Comparison of ENCODE assay signal across 18 cellular contexts in the genomic region with DNA sequence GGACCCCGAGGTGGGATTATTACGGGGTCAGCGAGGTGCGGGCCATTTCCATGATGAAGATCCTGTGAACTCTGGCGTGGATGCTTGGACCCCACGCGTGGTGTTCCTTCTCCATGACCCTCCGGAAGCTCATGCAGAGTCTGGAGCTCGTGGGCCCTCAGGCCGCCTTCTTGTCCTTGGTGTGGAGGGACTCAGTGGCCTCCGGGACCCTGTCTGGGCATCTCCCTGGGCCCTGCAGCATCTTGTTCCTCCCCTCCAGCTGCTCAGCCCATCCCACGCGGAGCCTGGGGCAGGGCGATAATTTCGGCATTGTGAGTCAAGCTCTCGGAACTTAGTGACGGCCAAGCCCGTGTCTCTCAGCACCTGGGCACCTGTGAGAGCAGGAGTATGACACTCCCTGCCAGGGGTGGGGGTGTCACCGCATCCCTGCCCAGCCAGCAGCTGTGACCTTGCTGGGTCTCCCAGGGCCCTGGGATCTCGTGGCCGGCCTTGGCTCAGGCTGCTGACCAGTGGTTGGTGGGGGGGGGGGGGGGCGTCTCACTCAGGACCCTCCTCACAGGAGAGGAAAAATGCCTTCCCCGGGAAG. TPM values are rescaled to one million over a fixed set of nuclear protein-coding genes. Genes with fewer than 3 reads are reported as not detected.
DNase-seq lines count a peak whose midpoint lies in the region; ATAC-seq, FAIRE-seq and TF ChIP-seq lines count a peak whose summit lies in the region.
"Had no signal": no experiment of that assay in that cellular context is flagged by ENCODE, and none has a peak within 500 bp of the region (broad histone marks: within the 10 kb centered on the region; RNA-seq: fewer than 3 reads in every experiment).

No MANE protein-coding gene starts in this region.

- peaks cover 5 to 12% of the 10 kb centered on the region in 2 donors for H3K4me1 ChIP-seq in uterus
- H3K4me1 ChIP-seq: parathyroid adenoma had no signal

- H3K9me3 Mint-ChIP-seq in activated naive CD8-positive, alpha-beta T cell treated with anti-CD3 and anti-CD28 coated beads, Interleukin-2, amount 10 ng/mL, durations not matched to agents 7 days and 5 days: peaks cover 3% of the 10 kb centered on the region
- H3K9me3 Mint-ChIP-seq in activated naive CD8-positive, alpha-beta T cell treated with anti-CD3 and anti-CD28 coated beads for 36 hours: peaks cover 4% of the 10 kb centered on the region
- H3K9me3 Mint-ChIP-seq in nephron: peaks cover 2% of the 10 kb centered on the region
- H3K9me3 Mint-ChIP-seq in mesothelial cell of epicardium: peaks cover 2% of the 10 kb centered on the region
- H3K9me3 Mint-ChIP-seq: central memory CD8-positive, alpha-beta T cell had no signal

- peak; percentile 23 for DNase-seq in activated naive CD8-positive, alpha-beta T cell treated with anti-CD3 and anti-CD28 coated beads, Interleukin-2, amount 10 ng/mL, durations not matched to agents 7 days and 5 days
- no peak for DNase-seq in activated naive CD8-positive, alpha-beta T cell treated with anti-CD3 and anti-CD28 coated beads for 36 hours
- DNase-seq in bronchial epithelial cell (ENCODE audit: low read depth) (peak; percentile 77), uterus (peak; percentile 21 to 35), mesothelial cell of epicardium (ENCODE audit: low spot score in 2 of 2, unreplicated experiment in 2 of 2) (no peak), amygdala (lab: John Stamatoyannopoulos, UW) (no peak)
- DNase-seq: Calu3, Karpas-422, NCI-H1436, NCI-H446 had no signal

- no peak overlapping the region for H3K27ac Mint-ChIP-seq in activated naive CD8-positive, alpha-beta T cell treated with anti-CD3 and anti-CD28 coated beads, Interleukin-2, amount 10 ng/mL, durations not matched to agents 7 days and 5 days
- no peak overlapping the region for H3K27ac Mint-ChIP-seq in activated naive CD8-positive, alpha-beta T cell treated with anti-CD3 and anti-CD28 coated beads for 36 hours
- H3K27ac Mint-ChIP-seq in nephron (peak overlapping the region in 2 of 3 experiments; percentile 19 to 39), mesothelial cell of epicardium (no peak overlapping the region)

- peaks cover 10% of the 10 kb centered on the region for H3K36me3 Mint-ChIP-seq in activated naive CD8-positive, alpha-beta T cell treated with anti-CD3 and anti-CD28 coated beads, Interleukin-2, amount 10 ng/mL, durations not matched to agents 7 days and 5 days
- H3K36me3 Mint-ChIP-seq in activated naive CD8-positive, alpha-beta T cell treated with anti-CD3 and anti-CD28 coated beads for 36 hours: peaks cover 25% of the 10 kb centered on the region
- H3K36me3 Mint-ChIP-seq in nephron (ENCODE audit: low read depth) (peaks cover 2% of the 10 kb centered on the region), mesothelial cell of epicardium (no peaks in the 10 kb centered on the region)

- TF ChIP-seq POLR2A in uterus (IDR thresholded peaks at IDR 0.05): no peak

- no peaks in the 10 kb centered on the region for H3K36me3 ChIP-seq in bronchial epithelial cell (ENCODE audit: control insufficient read depth, insufficient read depth, low read length)
- H3K36me3 ChIP-seq in uterus: no peaks in the 10 kb centered on the region

- FAIRE-seq in bronchial epithelial cell (lab: Jason Lieb, UNC): no peak
- FAIRE-seq: endometrium had no signal

- peak overlapping the region; percentile 82 to 85 for H3K27ac ChIP-seq in uterus
- H3K27ac ChIP-seq: parathyroid adenoma, SK-N-MC had no signal

- H3K27me3 Mint-ChIP-seq in activated naive CD8-positive, alpha-beta T cell treated with anti-CD3 and anti-CD28 coated beads, Interleukin-2, amount 10 ng/mL, durations not matched to agents 7 days and 5 days: no peaks in the 10 kb centered on the region
- H3K27me3 Mint-ChIP-seq in activated naive CD8-positive, alpha-beta T cell treated with anti-CD3 and anti-CD28 coated beads for 36 hours: peaks cover 4% of the 10 kb centered on the region
- H3K27me3 Mint-ChIP-seq in nephron (ENCODE audit: low read depth) (peaks cover 8% of the 10 kb centered on the region), mesothelial cell of epicardium (ENCODE audit: low read depth) (no peaks in the 10 kb centered on the region)
- H3K27me3 Mint-ChIP-seq: activated naive CD8-positive, alpha-beta T cell; central memory CD8-positive, alpha-beta T cell had no signal

- H3K27me3 ChIP-seq in bronchial epithelial cell (ENCODE audit: control insufficient read depth, insufficient read depth, low read length) (no peaks in the 10 kb centered on the region), uterus (no peaks in the 10 kb centered on the region)

- no peaks in the 10 kb centered on the region for H3K9me3 ChIP-seq in uterus
- H3K9me3 ChIP-seq: mucosa of descending colon had no signal

- intact Hi-C loops in uterus (cut with DNase I; ENCODE audit: low total_unique reads): no loop called here

- no peaks in the 10 kb centered on the region for H3K4me1 Mint-ChIP-seq in activated naive CD8-positive, alpha-beta T cell treated with anti-CD3 and anti-CD28 coated beads, Interleukin-2, amount 10 ng/mL, durations not matched to agents 7 days and 5 days
- H3K4me1 Mint-ChIP-seq in activated naive CD8-positive, alpha-beta T cell treated with anti-CD3 and anti-CD28 coated beads for 36 hours: peaks cover 3% of the 10 kb centered on the region
- H3K4me1 Mint-ChIP-seq in nephron (peaks cover 51% of the 10 kb centered on the region), mesothelial cell of epicardium (peaks cover 19% of the 10 kb centered on the region)

- TF ChIP-seq CTCF in bronchial epithelial cell (IDR thresholded peaks at IDR 0.05; ENCODE audit: insufficient read depth, low read length, severe bottlenecking) (no peak), nephron (IDR thresholded peaks at IDR 0.05; ENCODE audit: unreplicated experiment in 3 of 3) (no peak), uterus (IDR thresholded peaks at IDR 0.05) (no peak), mesothelial cell of epicardium (IDR thresholded peaks at IDR 0.05; ENCODE audit: unreplicated experiment) (no peak)

- H3K4me3 Mint-ChIP-seq in activated naive CD8-positive, alpha-beta T cell treated with anti-CD3 and anti-CD28 coated beads, Interleukin-2, amount 10 ng/mL, durations not matched to agents 7 days and 5 days: no peak overlapping the region
- no peak overlapping the region for H3K4me3 Mint-ChIP-seq in activated naive CD8-positive, alpha-beta T cell treated with anti-CD3 and anti-CD28 coated beads for 36 hours
- no peak overlapping the region for H3K4me3 Mint-ChIP-seq in nephron
- no peak overlapping the region for H3K4me3 Mint-ChIP-seq in mesothelial cell of epicardium
- H3K4me3 Mint-ChIP-seq: activated naive CD8-positive, alpha-beta T cell; central memory CD8-positive, alpha-beta T cell had no signal

- ATAC-seq in activated naive CD8-positive, alpha-beta T cell treated with anti-CD3 and anti-CD28 coated beads, Interleukin-2, amount 10 ng/mL, durations not matched to agents 7 days and 5 days (ENCODE audit: low read depth): no peak
- ATAC-seq in GM19397 (IDR thresholded peaks at IDR 0.05; ENCODE audit: unreplicated experiment): no peak
- ATAC-seq: mucosa of descending colon had no signal

- POLR2A ChIA-PET in activated naive CD8-positive, alpha-beta T cell treated with anti-CD3 and anti-CD28 coated beads, Interleukin-2, amount 10 ng/mL, durations not matched to agents 7 days and 5 days (lab: Charles Lee): no interaction called here

- H3K4me3 ChIP-seq in bronchial epithelial cell (ENCODE audit: low read depth, low read length): no peak overlapping the region
- H3K4me3 ChIP-seq in uterus: no peak overlapping the region
- H3K4me3 ChIP-seq: mucosa of descending colon, SK-N-MC had no signal

RNA-seq across cellular contexts. Expression of gene RTP5, which starts 24.6 kb away (rescaled TPM):
- total RNA-seq in activated naive CD8-positive, alpha-beta T cell treated with anti-CD3 and anti-CD28 coated beads, Interleukin-2, amount 10 ng/mL, durations not matched to agents 7 days and 5 days: under 1 TPM; 0.53 to 0.60 TPM
- under 1 TPM in 1 of 2 experiments, not detected in 1; 0.20 TPM for total RNA-seq in activated naive CD8-positive, alpha-beta T cell treated with anti-CD3 and anti-CD28 coated beads for 36 hours
- not detected in 2 replicates for total RNA-seq in bronchial epithelial cell
- total RNA-seq in uterus: under 1 TPM in 1 of 4 donors, not detected in 3; 0.15 TPM
- total RNA-seq in mesothelial cell of epicardium: not detected in 3 replicates
- total RNA-seq: Calu3, mucosa of descending colon had no signal

RNA-seq across cellular contexts. Expression of gene PDCD1, which starts 35.5 kb away (rescaled TPM):
- total RNA-seq in activated naive CD8-positive, alpha-beta T cell treated with anti-CD3 and anti-CD28 coated beads, Interleukin-2, amount 10 ng/mL, durations not matched to agents 7 days and 5 days: 1 to 10 TPM; 5.4 to 6.6 TPM
- 10 to 100 TPM; 24.3 TPM for total RNA-seq in activated naive CD8-positive, alpha-beta T cell treated with anti-CD3 and anti-CD28 coated beads for 36 hours
- not detected in 2 replicates for total RNA-seq in bronchial epithelial cell
- total RNA-seq in uterus: under 1 TPM in 1 of 4 donors, not detected in 3; 0.21 TPM
- not detected in 3 replicates for total RNA-seq in mesothelial cell of epicardium
- total RNA-seq: Calu3 had no signal

Comparison
In these comparisons a context has a peak if more than half of its experiments do, and no peak if none do; other contexts are left out.
1. DNase-seq: peak in activated naive CD8-positive, alpha-beta T cell treated with anti-CD3 and anti-CD28 coated beads, Interleukin-2, amount 10 ng/mL, durations not matched to agents 7 days and 5 days (single experiment), bronchial epithelial cell (single experiment) and uterus (2 of 2); none in activated naive CD8-positive, alpha-beta T cell treated with anti-CD3 and anti-CD28 coated beads for 36 hours (single experiment), mesothelial cell of epicardium (0 of 2) and amygdala (0 of 56).
2. H3K27ac Mint-ChIP-seq: peak in nephron (2 of 3); none in activated naive CD8-positive, alpha-beta T cell treated with anti-CD3 and anti-CD28 coated beads, Interleukin-2, amount 10 ng/mL, durations not matched to agents 7 days and 5 days (single experiment), activated naive CD8-positive, alpha-beta T cell treated with anti-CD3 and anti-CD28 coated beads for 36 hours (single experiment) and mesothelial cell of epicardium (single experiment).